16 cellular contexts compared by ENCODE assay signal in the genomic region with DNA sequence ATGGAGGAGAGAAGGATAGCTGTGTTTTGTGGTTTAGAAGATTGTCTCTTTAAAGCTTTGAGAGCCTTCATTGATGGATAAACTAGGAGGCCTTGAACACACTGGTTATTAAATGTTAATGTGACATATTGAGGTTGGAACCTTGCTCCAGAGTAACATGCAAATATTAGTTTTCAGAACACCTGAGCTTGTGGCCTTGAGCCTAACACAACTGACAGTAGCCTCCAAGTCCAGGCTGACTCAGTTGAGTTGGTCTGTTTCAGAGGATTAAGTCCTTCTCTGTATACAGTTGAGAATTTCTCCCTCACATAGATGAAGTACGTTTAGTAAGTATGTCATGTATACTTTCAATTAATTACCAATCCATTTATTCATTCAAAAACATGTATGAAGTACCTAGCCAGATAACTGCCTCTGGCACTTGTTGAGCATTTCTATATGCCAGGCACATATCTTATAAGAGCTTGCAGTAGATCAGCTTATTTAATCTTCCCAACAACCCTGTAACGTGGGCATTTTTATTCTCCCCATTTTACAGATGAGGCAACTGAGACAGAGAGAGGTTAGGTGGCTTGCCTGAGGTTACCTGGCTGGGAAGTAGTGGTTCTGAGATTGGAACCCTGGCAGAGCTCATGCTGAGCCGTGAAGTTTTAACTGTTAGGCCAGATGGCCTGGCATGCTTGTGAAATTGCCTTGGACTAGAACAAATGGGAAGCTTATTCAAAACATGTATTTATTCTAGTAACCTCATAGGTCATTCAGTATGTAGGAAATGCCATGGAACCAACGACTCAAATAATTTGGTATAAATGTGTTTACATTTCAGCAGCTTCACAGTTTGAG.
DNase-seq lines count a peak whose midpoint lies in the region; ATAC-seq, FAIRE-seq and TF ChIP-seq lines count a peak whose summit lies in the region.
"Had no signal": no experiment of that assay in that cellular context is flagged by ENCODE, and none has a peak within 500 bp of the region (broad histone marks: within the 10 kb centered on the region; RNA-seq: fewer than 3 reads in every experiment).

No MANE protein-coding gene starts in this region.

- no peak overlapping the region for H2BK5ac ChIP-seq in trophoblast cell (ENCODE audit: low read depth, low read length, poor library complexity)

- H3K14ac ChIP-seq in trophoblast cell (ENCODE audit: low read length), result no peak overlapping the region

- DNase-seq in heart left ventricle (no peak), right cardiac atrium (no peak), astrocyte (ENCODE audit: low read depth) (peak; percentile 48), left lobe of liver (ENCODE audit: low spot score) (no peak), transverse colon (no peak), trophoblast cell (no peak), GM03348 (ENCODE audit: low spot score) (no peak)
- DNase-seq: effector CD4-positive, alpha-beta T cell; GF-D8; Karpas-422; natural killer cell; NCI-H510A had no signal

- H3K9ac ChIP-seq in astrocyte (ENCODE audit: low read length), result no peak overlapping the region
- H3K9ac ChIP-seq in trophoblast cell (ENCODE audit: low read length), result no peak overlapping the region
- H3K9ac ChIP-seq: BLaER1 treated with 17β-estradiol and CSF1 and Interleukin-3, amounts not matched to agents 10 nM and 100 nM had no signal

- H3K4me3 Mint-ChIP-seq in astrocyte (ENCODE audit: unreplicated experiment), result no peak overlapping the region
- H3K4me3 Mint-ChIP-seq: activated CD4-positive, alpha-beta memory T cell treated with anti-CD3 and anti-CD28 coated beads, Interleukin-2, amount 10 ng/mL, durations not matched to agents 7 days and 5 days; natural killer cell had no signal

- no peak overlapping the region for H2BK12ac ChIP-seq in trophoblast cell (ENCODE audit: low read length)

- H3K27me3 ChIP-seq in heart left ventricle (no peaks in the 10 kb centered on the region), right cardiac atrium (ENCODE audit: control insufficient read depth, insufficient read depth) (no peaks in the 10 kb centered on the region), astrocyte (ENCODE audit: insufficient read depth, low read length) (no peaks in the 10 kb centered on the region), transverse colon (no peaks in the 10 kb centered on the region), trophoblast cell (ENCODE audit: insufficient read depth, low read length) (no peaks in the 10 kb centered on the region)
- H3K27me3 ChIP-seq: BLaER1 treated with 17β-estradiol and CSF1 and Interleukin-3, amounts not matched to agents 10 nM and 100 nM had no signal

- H3K27ac ChIP-seq in heart left ventricle (peak overlapping the region in 11 of 12 donors; percentile 23 to 83 (median 39)), right cardiac atrium (ENCODE audit: low read length) (no peak overlapping the region), astrocyte (ENCODE audit: low read depth, low read length) (no peak overlapping the region), transverse colon (peak overlapping the region; percentile 57 to 67 (median 62)), trophoblast cell (ENCODE audit: low read depth, low read length) (no peak overlapping the region)
- H3K27ac ChIP-seq: BLaER1 treated with 17β-estradiol and CSF1 and Interleukin-3, amounts not matched to agents 10 nM and 100 nM had no signal

- H2AFZ ChIP-seq in astrocyte (ENCODE audit: low read depth, low read length) (no peak overlapping the region), trophoblast cell (ENCODE audit: insufficient read depth, low read length, poor library complexity) (no peak overlapping the region)

- H4K8ac ChIP-seq in trophoblast cell (ENCODE audit: low read depth, low read length), result no peak overlapping the region

- intact Hi-C loops in heart left ventricle (cut with DNase I) (no loop called here), right cardiac atrium (cut with DNase I) (no loop called here), transverse colon (cut with DNase I; ENCODE audit: low total_unique reads) (no loop called here)

- in situ Hi-C loops in transverse colon (cut with MboI; ENCODE audit: low pct_ligation_motif_present in 1 of 4, low pct_unique_long_range_greater_than_20kb in 1 of 4, low sequenced_read_pairs in 3 of 4), result no loop called here

- no peak overlapping the region for H3K27ac Mint-ChIP-seq in astrocyte (ENCODE audit: unreplicated experiment)
- H3K27ac Mint-ChIP-seq: activated CD4-positive, alpha-beta memory T cell treated with anti-CD3 and anti-CD28 coated beads, Interleukin-2, amount 10 ng/mL, durations not matched to agents 7 days and 5 days; natural killer cell had no signal

- TF ChIP-seq CTCF in heart left ventricle (IDR thresholded peaks at IDR 0.05), result no peak
- no peak for TF ChIP-seq CTCF in astrocyte (IDR thresholded peaks at IDR 0.05; ENCODE audit: insufficient read depth, low read depth, low read length)
- no peak for TF ChIP-seq CTCF in transverse colon (IDR thresholded peaks at IDR 0.05)

- H3K4me1 ChIP-seq in heart left ventricle (peaks cover 0 to 69% (median 55%) of the 10 kb centered on the region in 12 donors), right cardiac atrium (ENCODE audit: control insufficient read depth, insufficient read depth, low read length) (peaks cover 11% of the 10 kb centered on the region), astrocyte (ENCODE audit: insufficient read depth, low read length) (peaks cover 20% of the 10 kb centered on the region), transverse colon (peaks cover 0 to 27% (median 0%) of the 10 kb centered on the region in 4 donors), trophoblast cell (ENCODE audit: control insufficient read depth in 1 of 2, insufficient read depth in 2 of 2, low read length in 2 of 2) (peaks cover 4 to 6% of the 10 kb centered on the region in 2 experiments)

- ATAC-seq in heart left ventricle (no peak), right cardiac atrium (no peak), left lobe of liver (peak; percentile 44), HG02571 (IDR thresholded peaks at IDR 0.05; ENCODE audit: unreplicated experiment) (no peak)

- WGBS in heart left ventricle, 4 donors, result 44 to 61% (median 54%) methylated on average over 4 of the region's 4 CpGs
- WGBS in right cardiac atrium, result 57% methylated on average over 4 of the region's 4 CpGs
- 69 to 80% methylated on average over 1 to 4 of the region's 4 CpGs for WGBS in transverse colon (ENCODE audit: low coverage in 1 of 2), 2 donors
- no CpG with 5 or more reads among the region's 4 CpGs for WGBS in trophoblast cell (ENCODE audit: extremely low coverage, insufficient coverage, insufficient read length)

- H3K4me2 ChIP-seq in astrocyte (ENCODE audit: low read length) (peak overlapping the region; percentile 4), trophoblast cell (ENCODE audit: low read length) (no peak overlapping the region)
- H3K4me2 ChIP-seq: BLaER1 treated with 17β-estradiol and CSF1 and Interleukin-3, amounts not matched to agents 10 nM and 100 nM had no signal

- H3K18ac ChIP-seq in trophoblast cell (ENCODE audit: low read length), result no peak overlapping the region

- H3K23ac ChIP-seq in trophoblast cell (ENCODE audit: low read length), result no peak overlapping the region

- no peak for TF ChIP-seq EP300 in transverse colon (IDR thresholded peaks at IDR 0.05; ENCODE audit: low read depth)

- FAIRE-seq in astrocyte (lab: Jason Lieb, UNC), result no peak

- peaks cover 87% of the 10 kb centered on the region for H4K20me1 ChIP-seq in astrocyte (ENCODE audit: insufficient read depth, low read length)

- H3K79me2 ChIP-seq in astrocyte (ENCODE audit: insufficient read depth, low read length) (peaks cover 89% of the 10 kb centered on the region), trophoblast cell (ENCODE audit: control insufficient read depth, insufficient read depth, low read length, poor library complexity) (no peaks in the 10 kb centered on the region)

- H3K27me3 Mint-ChIP-seq in astrocyte (ENCODE audit: low read depth, unreplicated experiment), result no peaks in the 10 kb centered on the region
- H3K27me3 Mint-ChIP-seq: activated CD4-positive, alpha-beta memory T cell treated with anti-CD3 and anti-CD28 coated beads, Interleukin-2, amount 10 ng/mL, durations not matched to agents 7 days and 5 days had no signal

- H4K12ac ChIP-seq in trophoblast cell (ENCODE audit: low read depth, low read length), result no peak overlapping the region

- no peaks in the 10 kb centered on the region for H3K79me1 ChIP-seq in trophoblast cell (ENCODE audit: low read length)

- H3K9me3 ChIP-seq in heart left ventricle (no peaks in the 10 kb centered on the region), right cardiac atrium (ENCODE audit: control insufficient read depth, low read length) (no peaks in the 10 kb centered on the region), astrocyte (ENCODE audit: insufficient read depth, low read depth, low read length) (no peaks in the 10 kb centered on the region), transverse colon (no peaks in the 10 kb centered on the region), trophoblast cell (ENCODE audit: insufficient read depth, low read depth, low read length) (no peaks in the 10 kb centered on the region)
- H3K9me3 ChIP-seq: BLaER1 treated with 17β-estradiol and CSF1 and Interleukin-3, amounts not matched to agents 10 nM and 100 nM had no signal

- no peak overlapping the region for H3K4ac ChIP-seq in trophoblast cell (ENCODE audit: low read depth, low read length)

- peaks cover 23% of the 10 kb centered on the region for H3K36me3 Mint-ChIP-seq in astrocyte (ENCODE audit: low read depth, unreplicated experiment)

- H3K36me3 ChIP-seq in heart left ventricle, result peaks cover 0 to 53% (median 28%) of the 10 kb centered on the region in 9 donors
- peaks cover 27% of the 10 kb centered on the region for H3K36me3 ChIP-seq in astrocyte (ENCODE audit: insufficient read depth, low read length)
- no peaks in the 10 kb centered on the region for H3K36me3 ChIP-seq in transverse colon
- H3K36me3 ChIP-seq in trophoblast cell (ENCODE audit: control insufficient read depth in 1 of 2, insufficient read depth in 2 of 2, low read length in 2 of 2), result peaks cover 12 to 27% of the 10 kb centered on the region in 2 experiments

- H3K4me1 Mint-ChIP-seq in astrocyte (ENCODE audit: low read depth, unreplicated experiment), result peaks cover 3% of the 10 kb centered on the region

- no peaks in the 10 kb centered on the region for H3K9me3 Mint-ChIP-seq in astrocyte (ENCODE audit: unreplicated experiment)
- H3K9me3 Mint-ChIP-seq: activated CD4-positive, alpha-beta memory T cell treated with anti-CD3 and anti-CD28 coated beads, Interleukin-2, amount 10 ng/mL, durations not matched to agents 7 days and 5 days; activated naive CD4-positive, alpha-beta T cell treated with anti-CD3 and anti-CD28 coated beads, Interleukin-2, amount 50 U/mL, for 72 hours; natural killer cell had no signal

- H3K4me3 ChIP-seq in heart left ventricle (no peak overlapping the region), right cardiac atrium (ENCODE audit: low read length) (no peak overlapping the region), astrocyte (ENCODE audit: insufficient read depth, low read depth, low read length) (no peak overlapping the region), transverse colon (no peak overlapping the region), trophoblast cell (ENCODE audit: low read depth, low read length) (no peak overlapping the region)
- H3K4me3 ChIP-seq: BLaER1 treated with 17β-estradiol and CSF1 and Interleukin-3, amounts not matched to agents 10 nM and 100 nM had no signal

- no peak overlapping the region for H2BK120ac ChIP-seq in trophoblast cell (ENCODE audit: insufficient read depth, low read length, poor library complexity)

- TF ChIP-seq POLR2A in heart left ventricle (IDR thresholded peaks at IDR 0.05) (no peak), transverse colon (IDR thresholded peaks at IDR 0.05) (no peak)

- no peak overlapping the region for H2AK5ac ChIP-seq in trophoblast cell (ENCODE audit: low read length)

- H4K91ac ChIP-seq in trophoblast cell (ENCODE audit: low read depth, low read length), result no peak overlapping the region

Comparison
In these comparisons a context has a peak if more than half of its experiments do, and no peak if none do; other contexts are left out.
1. H3K27ac ChIP-seq: peak in heart left ventricle (11 of 12) and transverse colon (4 of 4); none in right cardiac atrium (single experiment), astrocyte (single experiment) and trophoblast cell (single experiment).